In genomic region chr9:107755267-107755666, GRCh38 we compare ENCODE assay signal across 11 cellular contexts.
DNase-seq lines count a peak whose midpoint lies in the region; ATAC-seq, FAIRE-seq and TF ChIP-seq lines count a peak whose summit lies in the region.
"Had no signal": no experiment of that assay in that cellular context is flagged by ENCODE, and none has a peak within 500 bp of the region (broad histone marks: within the 10 kb centered on the region; RNA-seq: fewer than 3 reads in every experiment).

No MANE protein-coding gene starts in this region.

- H3K27ac Mint-ChIP-seq in osteocyte (ENCODE audit: unreplicated experiment): peak overlapping the region; percentile 77
- H3K27ac Mint-ChIP-seq: activated naive CD8-positive, alpha-beta T cell treated with anti-CD3 and anti-CD28 coated beads for 36 hours had no signal

- no peak overlapping the region for H3K4me3 ChIP-seq in epithelial cell of proximal tubule (ENCODE audit: low read depth, low read length)
- H3K4me3 ChIP-seq in left ventricle myocardium inferior: no peak overlapping the region

- peaks cover 19% of the 10 kb centered on the region for H3K4me1 ChIP-seq in left ventricle myocardium inferior

- peaks cover 36% of the 10 kb centered on the region for H3K4me1 Mint-ChIP-seq in osteocyte (ENCODE audit: unreplicated experiment)
- H3K4me1 Mint-ChIP-seq: activated naive CD8-positive, alpha-beta T cell treated with anti-CD3 and anti-CD28 coated beads for 36 hours had no signal

- no peaks in the 10 kb centered on the region for H3K27me3 ChIP-seq in left ventricle myocardium inferior (ENCODE audit: low read depth)

- H3K36me3 Mint-ChIP-seq in osteocyte (ENCODE audit: unreplicated experiment): no peaks in the 10 kb centered on the region
- H3K36me3 Mint-ChIP-seq: activated naive CD8-positive, alpha-beta T cell treated with anti-CD3 and anti-CD28 coated beads for 36 hours had no signal

- DNase-seq in GM03348 (ENCODE audit: low spot score) (peak; percentile 50), RCC 7860 (ENCODE audit: low spot score) (peak; percentile 93), epithelial cell of proximal tubule (ENCODE audit: low read depth) (peak; percentile 86), osteocyte (ENCODE audit: extremely low spot score, unreplicated experiment) (no peak), GM12892 (ENCODE audit: insufficient read length) (no peak), NCI-H526 treated with DMSO at 0.1 percent for 48 hours (lab: John Stamatoyannopoulos, UW) (no peak), left ventricle myocardium inferior (no peak)
- DNase-seq: activated naive CD8-positive, alpha-beta T cell treated with anti-CD3 and anti-CD28 coated beads for 36 hours; NCI-H2171 treated with DMSO at 0.1 percent for 48 hours; WERI-Rb-1 had no signal

- TF ChIP-seq CTCF in epithelial cell of proximal tubule (conservative IDR thresholded peaks at IDR 0.05; ENCODE audit: low read depth, low read length) (no peak), osteocyte (IDR thresholded peaks at IDR 0.05) (no peak), left ventricle myocardium inferior (IDR thresholded peaks at IDR 0.05; ENCODE audit: borderline replicate concordance) (no peak)

- FAIRE-seq in RCC 7860 (lab: Jason Lieb, UNC) (peak; percentile 96), GM12892 (lab: Jason Lieb, UNC) (no peak)

- H3K9me3 ChIP-seq in left ventricle myocardium inferior (replicated peaks): no peaks in the 10 kb centered on the region

- H3K36me3 ChIP-seq in left ventricle myocardium inferior: no peaks in the 10 kb centered on the region
- H3K36me3 ChIP-seq: WERI-Rb-1 had no signal

- H3K9me3 Mint-ChIP-seq in osteocyte (ENCODE audit: unreplicated experiment): no peaks in the 10 kb centered on the region
- H3K9me3 Mint-ChIP-seq: activated naive CD8-positive, alpha-beta T cell treated with anti-CD3 and anti-CD28 coated beads for 36 hours had no signal

- no peak overlapping the region for H3K4me3 Mint-ChIP-seq in osteocyte (ENCODE audit: unreplicated experiment)
- H3K4me3 Mint-ChIP-seq: activated naive CD8-positive, alpha-beta T cell treated with anti-CD3 and anti-CD28 coated beads for 36 hours had no signal

- no peaks in the 10 kb centered on the region for H3K27me3 Mint-ChIP-seq in osteocyte (ENCODE audit: unreplicated experiment)

- intact Hi-C loops in left ventricle myocardium inferior (cut with micrococcal nuclease): no loop called here

- no peak for TF ChIP-seq POLR2A in GM12892 (IDR thresholded peaks at IDR 0.05; ENCODE audit: low read depth, low read length)

- no peak for ATAC-seq in GM19463 (IDR thresholded peaks at IDR 0.05; ENCODE audit: unreplicated experiment)

- H3K27ac ChIP-seq in left ventricle myocardium inferior (replicated peaks): no peak overlapping the region
- H3K27ac ChIP-seq: WERI-Rb-1 had no signal

Comparison
In these comparisons a context has a peak if more than half of its experiments do, and no peak if none do; other contexts are left out.
1. DNase-seq: peak in GM03348 (single experiment), RCC 7860 (single experiment) and epithelial cell of proximal tubule (single experiment); none in osteocyte (single experiment), GM12892 (single experiment), NCI-H526 treated with DMSO at 0.1 percent for 48 hours (single experiment) and left ventricle myocardium inferior (single experiment).